ENCODE assay signal across 1 cellular context in genomic region chr15:88467073-88467934, GRCh38.
TF ChIP-seq lines count a peak whose summit lies in the region.

TSS of gene MRPL46 (minus strand) at chr15:88467388. CDS start at chr15:88467377, 11 bp downstream.
TSS of gene MRPS11 (plus strand) at chr15:88467708. CDS start at chr15:88467718, 10 bp downstream.

TF ChIP-seq in HepG2, 621 proteins besides CTCF, POLR2A, EP300 and RAD21 (continued from another document and continues in another):
- TF ChIP-seq, protein P1, sequence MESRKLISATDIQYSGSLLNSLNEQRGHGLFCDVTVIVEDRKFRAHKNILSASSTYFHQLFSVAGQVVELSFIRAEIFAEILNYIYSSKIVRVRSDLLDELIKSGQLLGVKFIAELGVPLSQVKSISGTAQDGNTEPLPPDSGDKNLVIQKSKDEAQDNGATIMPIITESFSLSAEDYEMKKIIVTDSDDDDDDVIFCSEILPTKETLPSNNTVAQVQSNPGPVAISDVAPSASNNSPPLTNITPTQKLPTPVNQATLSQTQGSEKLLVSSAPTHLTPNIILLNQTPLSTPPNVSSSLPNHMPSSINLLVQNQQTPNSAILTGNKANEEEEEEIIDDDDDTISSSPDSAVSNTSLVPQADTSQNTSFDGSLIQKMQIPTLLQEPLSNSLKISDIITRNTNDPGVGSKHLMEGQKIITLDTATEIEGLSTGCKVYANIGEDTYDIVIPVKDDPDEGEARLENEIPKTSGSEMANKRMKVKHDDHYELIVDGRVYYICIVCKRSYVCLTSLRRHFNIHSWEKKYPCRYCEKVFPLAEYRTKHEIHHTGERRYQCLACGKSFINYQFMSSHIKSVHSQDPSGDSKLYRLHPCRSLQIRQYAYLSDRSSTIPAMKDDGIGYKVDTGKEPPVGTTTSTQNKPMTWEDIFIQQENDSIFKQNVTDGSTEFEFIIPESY (CRISPR knock-in tag; IDR thresholded peaks at IDR 0.05): no peak
- TF ChIP-seq FOSL1 (CRISPR knock-in tag; IDR thresholded peaks at IDR 0.05; ENCODE audit: borderline replicate concordance) (no peak), NR3C1 (CRISPR knock-in tag; IDR thresholded peaks at IDR 0.05) (no peak), MTF2 (CRISPR knock-in tag; IDR thresholded peaks at IDR 0.05; ENCODE audit: borderline replicate concordance) (no peak), U2AF2 (IDR thresholded peaks at IDR 0.05; ENCODE audit: low read depth, low read length) (no peak), ZSCAN29 (CRISPR knock-in tag; conservative IDR thresholded peaks at IDR 0.05) (no peak), SOX6 (IDR thresholded peaks at IDR 0.05) (no peak), SOX6 (CRISPR knock-in tag; IDR thresholded peaks at IDR 0.05) (peak; percentile 61), TARDBP (CRISPR knock-in tag; IDR thresholded peaks at IDR 0.05) (peak; percentile 79), ATF3 (CRISPR knock-in tag; IDR thresholded peaks at IDR 0.05) (no peak), AGO1 (IDR thresholded peaks at IDR 0.05; ENCODE audit: low read depth, low read length, poor library complexity, severe bottlenecking) (no peak), RBM22 (optimal IDR thresholded peaks at IDR 0.05; ENCODE audit: low read length) (no peak), ZFP90 (CRISPR knock-in tag; IDR thresholded peaks at IDR 0.05; ENCODE audit: borderline replicate concordance) (no peak), MIXL1 (CRISPR knock-in tag; IDR thresholded peaks at IDR 0.05) (no peak), CEBPB (IDR thresholded peaks at IDR 0.05; ENCODE audit: borderline replicate concordance, low read depth, low read length) (no peak), MIER2 (CRISPR knock-in tag; IDR thresholded peaks at IDR 0.05) (peak; percentile 23; the same call in 1 of the 2 replicates), CC2D1A (CRISPR knock-in tag; IDR thresholded peaks at IDR 0.05) (no peak), DMAP1 (CRISPR knock-in tag; IDR thresholded peaks at IDR 0.05) (peak; percentile 73; the same call in 1 of the 2 replicates), NFE2 (CRISPR knock-in tag; IDR thresholded peaks at IDR 0.05) (no peak), ZBTB14 (CRISPR knock-in tag; IDR thresholded peaks at IDR 0.05) (no peak), ZNF547 (CRISPR knock-in tag; IDR thresholded peaks at IDR 0.05) (no peak), KLF15 (CRISPR knock-in tag; IDR thresholded peaks at IDR 0.05; ENCODE audit: borderline replicate concordance) (no peak), ZNF253 (CRISPR knock-in tag; IDR thresholded peaks at IDR 0.05; ENCODE audit: borderline replicate concordance) (no peak), SAFB2 (CRISPR knock-in tag; IDR thresholded peaks at IDR 0.05; ENCODE audit: borderline replicate concordance, low read depth) (no peak), TAF15 (IDR thresholded peaks at IDR 0.05; ENCODE audit: low read depth, low read length, poor library complexity, severe bottlenecking) (no peak), RFXANK (CRISPR knock-in tag; IDR thresholded peaks at IDR 0.05) (no peak), ELF3 (CRISPR knock-in tag; IDR thresholded peaks at IDR 0.05) (0 out of 2 replicates have a peak, but pooled peaks have one; percentile 22), HNF1A (IDR thresholded peaks at IDR 0.05; ENCODE audit: low read depth) (0 out of 2 replicates have a peak, but pooled peaks have one; percentile 12), HNF1A (CRISPR knock-in tag; IDR thresholded peaks at IDR 0.05; ENCODE audit: borderline replicate concordance) (peak; percentile 56; the same call in 1 of the 2 replicates), TBX2 (CRISPR knock-in tag; IDR thresholded peaks at IDR 0.05; ENCODE audit: borderline replicate concordance) (peak; percentile 43; the same call in 1 of the 2 replicates), TSC22D2 (CRISPR knock-in tag; IDR thresholded peaks at IDR 0.05; ENCODE audit: borderline replicate concordance) (no peak), SIN3B (IDR thresholded peaks at IDR 0.05; ENCODE audit: low read length) (peak; percentile 86)
- TF ChIP-seq, protein P2, sequence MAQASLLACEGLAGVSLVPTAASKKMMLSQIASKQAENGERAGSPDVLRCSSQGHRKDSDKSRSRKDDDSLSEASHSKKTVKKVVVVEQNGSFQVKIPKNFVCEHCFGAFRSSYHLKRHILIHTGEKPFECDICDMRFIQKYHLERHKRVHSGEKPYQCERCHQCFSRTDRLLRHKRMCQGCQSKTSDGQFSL (CRISPR knock-in tag; IDR thresholded peaks at IDR 0.05): no peak
- TF ChIP-seq, protein P3, sequence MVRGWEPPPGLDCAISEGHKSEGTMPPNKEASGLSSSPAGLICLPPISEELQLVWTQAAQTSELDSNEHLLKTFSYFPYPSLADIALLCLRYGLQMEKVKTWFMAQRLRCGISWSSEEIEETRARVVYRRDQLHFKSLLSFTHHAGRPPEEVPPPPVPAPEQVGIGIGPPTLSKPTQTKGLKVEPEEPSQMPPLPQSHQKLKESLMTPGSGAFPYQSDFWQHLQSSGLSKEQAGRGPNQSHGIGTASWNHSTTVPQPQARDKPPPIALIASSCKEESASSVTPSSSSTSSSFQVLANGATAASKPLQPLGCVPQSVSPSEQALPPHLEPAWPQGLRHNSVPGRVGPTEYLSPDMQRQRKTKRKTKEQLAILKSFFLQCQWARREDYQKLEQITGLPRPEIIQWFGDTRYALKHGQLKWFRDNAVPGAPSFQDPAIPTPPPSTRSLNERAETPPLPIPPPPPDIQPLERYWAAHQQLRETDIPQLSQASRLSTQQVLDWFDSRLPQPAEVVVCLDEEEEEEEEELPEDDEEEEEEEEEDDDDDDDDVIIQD (CRISPR knock-in tag; IDR thresholded peaks at IDR 0.05; ENCODE audit: low read depth): no peak
- TF ChIP-seq, protein P4, sequence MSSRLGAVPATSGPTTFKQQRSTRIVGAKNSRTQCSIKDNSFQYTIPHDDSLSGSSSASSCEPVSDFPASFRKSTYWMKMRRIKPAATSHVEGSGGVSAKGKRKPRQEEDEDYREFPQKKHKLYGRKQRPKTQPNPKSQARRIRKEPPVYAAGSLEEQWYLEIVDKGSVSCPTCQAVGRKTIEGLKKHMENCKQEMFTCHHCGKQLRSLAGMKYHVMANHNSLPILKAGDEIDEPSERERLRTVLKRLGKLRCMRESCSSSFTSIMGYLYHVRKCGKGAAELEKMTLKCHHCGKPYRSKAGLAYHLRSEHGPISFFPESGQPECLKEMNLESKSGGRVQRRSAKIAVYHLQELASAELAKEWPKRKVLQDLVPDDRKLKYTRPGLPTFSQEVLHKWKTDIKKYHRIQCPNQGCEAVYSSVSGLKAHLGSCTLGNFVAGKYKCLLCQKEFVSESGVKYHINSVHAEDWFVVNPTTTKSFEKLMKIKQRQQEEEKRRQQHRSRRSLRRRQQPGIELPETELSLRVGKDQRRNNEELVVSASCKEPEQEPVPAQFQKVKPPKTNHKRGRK (CRISPR knock-in tag; IDR thresholded peaks at IDR 0.05): no peak
- TF ChIP-seq, protein P5, sequence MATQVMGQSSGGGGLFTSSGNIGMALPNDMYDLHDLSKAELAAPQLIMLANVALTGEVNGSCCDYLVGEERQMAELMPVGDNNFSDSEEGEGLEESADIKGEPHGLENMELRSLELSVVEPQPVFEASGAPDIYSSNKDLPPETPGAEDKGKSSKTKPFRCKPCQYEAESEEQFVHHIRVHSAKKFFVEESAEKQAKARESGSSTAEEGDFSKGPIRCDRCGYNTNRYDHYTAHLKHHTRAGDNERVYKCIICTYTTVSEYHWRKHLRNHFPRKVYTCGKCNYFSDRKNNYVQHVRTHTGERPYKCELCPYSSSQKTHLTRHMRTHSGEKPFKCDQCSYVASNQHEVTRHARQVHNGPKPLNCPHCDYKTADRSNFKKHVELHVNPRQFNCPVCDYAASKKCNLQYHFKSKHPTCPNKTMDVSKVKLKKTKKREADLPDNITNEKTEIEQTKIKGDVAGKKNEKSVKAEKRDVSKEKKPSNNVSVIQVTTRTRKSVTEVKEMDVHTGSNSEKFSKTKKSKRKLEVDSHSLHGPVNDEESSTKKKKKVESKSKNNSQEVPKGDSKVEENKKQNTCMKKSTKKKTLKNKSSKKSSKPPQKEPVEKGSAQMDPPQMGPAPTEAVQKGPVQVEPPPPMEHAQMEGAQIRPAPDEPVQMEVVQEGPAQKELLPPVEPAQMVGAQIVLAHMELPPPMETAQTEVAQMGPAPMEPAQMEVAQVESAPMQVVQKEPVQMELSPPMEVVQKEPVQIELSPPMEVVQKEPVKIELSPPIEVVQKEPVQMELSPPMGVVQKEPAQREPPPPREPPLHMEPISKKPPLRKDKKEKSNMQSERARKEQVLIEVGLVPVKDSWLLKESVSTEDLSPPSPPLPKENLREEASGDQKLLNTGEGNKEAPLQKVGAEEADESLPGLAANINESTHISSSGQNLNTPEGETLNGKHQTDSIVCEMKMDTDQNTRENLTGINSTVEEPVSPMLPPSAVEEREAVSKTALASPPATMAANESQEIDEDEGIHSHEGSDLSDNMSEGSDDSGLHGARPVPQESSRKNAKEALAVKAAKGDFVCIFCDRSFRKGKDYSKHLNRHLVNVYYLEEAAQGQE (IDR thresholded peaks at IDR 0.05; ENCODE audit: borderline replicate concordance in 1 of 2, low read depth in 1 of 2, low read length in 2 of 2): peak in 1 of 2 experiments; percentile 37; a peak in 1 of 4 replicates
- TF ChIP-seq, protein P6, sequence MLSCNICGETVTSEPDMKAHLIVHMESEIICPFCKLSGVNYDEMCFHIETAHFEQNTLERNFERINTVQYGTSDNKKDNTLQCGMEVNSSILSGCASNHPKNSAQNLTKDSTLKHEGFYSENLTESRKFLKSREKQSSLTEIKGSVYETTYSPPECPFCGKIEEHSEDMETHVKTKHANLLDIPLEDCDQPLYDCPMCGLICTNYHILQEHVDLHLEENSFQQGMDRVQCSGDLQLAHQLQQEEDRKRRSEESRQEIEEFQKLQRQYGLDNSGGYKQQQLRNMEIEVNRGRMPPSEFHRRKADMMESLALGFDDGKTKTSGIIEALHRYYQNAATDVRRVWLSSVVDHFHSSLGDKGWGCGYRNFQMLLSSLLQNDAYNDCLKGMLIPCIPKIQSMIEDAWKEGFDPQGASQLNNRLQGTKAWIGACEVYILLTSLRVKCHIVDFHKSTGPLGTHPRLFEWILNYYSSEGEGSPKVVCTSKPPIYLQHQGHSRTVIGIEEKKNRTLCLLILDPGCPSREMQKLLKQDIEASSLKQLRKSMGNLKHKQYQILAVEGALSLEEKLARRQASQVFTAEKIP (CRISPR knock-in tag; IDR thresholded peaks at IDR 0.05; ENCODE audit: borderline replicate concordance): no peak
- TF ChIP-seq, protein P7, sequence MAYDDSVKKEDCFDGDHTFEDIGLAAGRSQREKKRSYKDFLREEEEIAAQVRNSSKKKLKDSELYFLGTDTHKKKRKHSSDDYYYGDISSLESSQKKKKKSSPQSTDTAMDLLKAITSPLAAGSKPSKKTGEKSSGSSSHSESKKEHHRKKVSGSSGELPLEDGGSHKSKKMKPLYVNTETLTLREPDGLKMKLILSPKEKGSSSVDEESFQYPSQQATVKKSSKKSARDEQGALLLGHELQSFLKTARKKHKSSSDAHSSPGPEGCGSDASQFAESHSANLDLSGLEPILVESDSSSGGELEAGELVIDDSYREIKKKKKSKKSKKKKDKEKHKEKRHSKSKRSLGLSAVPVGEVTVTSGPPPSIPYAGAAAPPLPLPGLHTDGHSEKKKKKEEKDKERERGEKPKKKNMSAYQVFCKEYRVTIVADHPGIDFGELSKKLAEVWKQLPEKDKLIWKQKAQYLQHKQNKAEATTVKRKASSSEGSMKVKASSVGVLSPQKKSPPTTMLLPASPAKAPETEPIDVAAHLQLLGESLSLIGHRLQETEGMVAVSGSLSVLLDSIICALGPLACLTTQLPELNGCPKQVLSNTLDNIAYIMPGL (CRISPR knock-in tag; IDR thresholded peaks at IDR 0.05; ENCODE audit: borderline replicate concordance in 1 of 2, low read depth in 1 of 2): peak; percentile 60 to 76
